Comparison of ENCODE assay signal across 1 cellular context in genomic region chr2:161708350-161708974, GRCh38.
TF ChIP-seq lines count a peak whose summit lies in the region.

No MANE protein-coding gene starts in this region.

TF ChIP-seq in GM23338, 12 proteins besides CTCF, POLR2A, EP300 and RAD21 (continued from another document):
- TF ChIP-seq, protein P1, sequence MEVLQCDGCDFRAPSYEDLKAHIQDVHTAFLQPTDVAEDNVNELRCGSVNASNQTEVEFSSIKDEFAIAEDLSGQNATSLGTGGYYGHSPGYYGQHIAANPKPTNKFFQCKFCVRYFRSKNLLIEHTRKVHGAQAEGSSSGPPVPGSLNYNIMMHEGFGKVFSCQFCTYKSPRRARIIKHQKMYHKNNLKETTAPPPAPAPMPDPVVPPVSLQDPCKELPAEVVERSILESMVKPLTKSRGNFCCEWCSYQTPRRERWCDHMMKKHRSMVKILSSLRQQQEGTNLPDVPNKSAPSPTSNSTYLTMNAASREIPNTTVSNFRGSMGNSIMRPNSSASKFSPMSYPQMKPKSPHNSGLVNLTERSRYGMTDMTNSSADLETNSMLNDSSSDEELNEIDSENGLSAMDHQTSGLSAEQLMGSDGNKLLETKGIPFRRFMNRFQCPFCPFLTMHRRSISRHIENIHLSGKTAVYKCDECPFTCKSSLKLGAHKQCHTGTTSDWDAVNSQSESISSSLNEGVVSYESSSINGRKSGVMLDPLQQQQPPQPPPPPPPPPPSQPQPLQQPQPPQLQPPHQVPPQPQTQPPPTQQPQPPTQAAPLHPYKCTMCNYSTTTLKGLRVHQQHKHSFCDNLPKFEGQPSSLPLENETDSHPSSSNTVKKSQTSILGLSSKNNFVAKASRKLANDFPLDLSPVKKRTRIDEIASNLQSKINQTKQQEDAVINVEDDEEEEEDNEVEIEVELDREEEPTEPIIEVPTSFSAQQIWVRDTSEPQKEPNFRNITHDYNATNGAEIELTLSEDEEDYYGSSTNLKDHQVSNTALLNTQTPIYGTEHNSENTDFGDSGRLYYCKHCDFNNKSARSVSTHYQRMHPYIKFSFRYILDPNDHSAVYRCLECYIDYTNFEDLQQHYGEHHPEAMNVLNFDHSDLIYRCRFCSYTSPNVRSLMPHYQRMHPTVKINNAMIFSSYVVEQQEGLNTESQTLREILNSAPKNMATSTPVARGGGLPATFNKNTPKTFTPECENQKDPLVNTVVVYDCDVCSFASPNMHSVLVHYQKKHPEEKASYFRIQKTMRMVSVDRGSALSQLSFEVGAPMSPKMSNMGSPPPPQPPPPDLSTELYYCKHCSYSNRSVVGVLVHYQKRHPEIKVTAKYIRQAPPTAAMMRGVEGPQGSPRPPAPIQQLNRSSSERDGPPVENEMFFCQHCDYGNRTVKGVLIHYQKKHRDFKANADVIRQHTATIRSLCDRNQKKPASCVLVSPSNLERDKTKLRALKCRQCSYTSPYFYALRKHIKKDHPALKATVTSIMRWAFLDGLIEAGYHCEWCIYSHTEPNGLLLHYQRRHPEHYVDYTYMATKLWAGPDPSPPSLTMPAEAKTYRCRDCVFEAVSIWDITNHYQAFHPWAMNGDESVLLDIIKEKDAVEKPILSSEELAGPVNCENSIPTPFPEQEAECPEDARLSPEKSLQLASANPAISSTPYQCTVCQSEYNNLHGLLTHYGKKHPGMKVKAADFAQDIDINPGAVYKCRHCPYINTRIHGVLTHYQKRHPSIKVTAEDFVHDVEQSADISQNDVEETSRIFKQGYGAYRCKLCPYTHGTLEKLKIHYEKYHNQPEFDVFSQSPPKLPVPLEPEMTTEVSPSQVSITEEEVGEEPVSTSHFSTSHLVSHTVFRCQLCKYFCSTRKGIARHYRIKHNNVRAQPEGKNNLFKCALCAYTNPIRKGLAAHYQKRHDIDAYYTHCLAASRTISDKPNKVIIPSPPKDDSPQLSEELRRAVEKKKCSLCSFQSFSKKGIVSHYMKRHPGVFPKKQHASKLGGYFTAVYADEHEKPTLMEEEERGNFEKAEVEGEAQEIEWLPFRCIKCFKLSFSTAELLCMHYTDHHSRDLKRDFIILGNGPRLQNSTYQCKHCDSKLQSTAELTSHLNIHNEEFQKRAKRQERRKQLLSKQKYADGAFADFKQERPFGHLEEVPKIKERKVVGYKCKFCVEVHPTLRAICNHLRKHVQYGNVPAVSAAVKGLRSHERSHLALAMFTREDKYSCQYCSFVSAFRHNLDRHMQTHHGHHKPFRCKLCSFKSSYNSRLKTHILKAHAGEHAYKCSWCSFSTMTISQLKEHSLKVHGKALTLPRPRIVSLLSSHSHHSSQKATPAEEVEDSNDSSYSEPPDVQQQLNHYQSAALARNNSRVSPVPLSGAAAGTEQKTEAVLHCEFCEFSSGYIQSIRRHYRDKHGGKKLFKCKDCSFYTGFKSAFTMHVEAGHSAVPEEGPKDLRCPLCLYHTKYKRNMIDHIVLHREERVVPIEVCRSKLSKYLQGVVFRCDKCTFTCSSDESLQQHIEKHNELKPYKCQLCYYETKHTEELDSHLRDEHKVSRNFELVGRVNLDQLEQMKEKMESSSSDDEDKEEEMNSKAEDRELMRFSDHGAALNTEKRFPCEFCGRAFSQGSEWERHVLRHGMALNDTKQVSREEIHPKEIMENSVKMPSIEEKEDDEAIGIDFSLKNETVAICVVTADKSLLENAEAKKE (CRISPR knock-in tag; IDR thresholded peaks at IDR 0.05), result no peak
- TF ChIP-seq EZH2 (IDR thresholded peaks at IDR 0.05; ENCODE audit: low read depth, unreplicated experiment), result no peak
- no peak for TF ChIP-seq CREB1 (CRISPR knock-in tag; IDR thresholded peaks at IDR 0.05; ENCODE audit: low read depth)
- no peak for TF ChIP-seq POLR2AphosphoS5 (IDR thresholded peaks at IDR 0.05; ENCODE audit: low read depth)
- TF ChIP-seq, protein P2, sequence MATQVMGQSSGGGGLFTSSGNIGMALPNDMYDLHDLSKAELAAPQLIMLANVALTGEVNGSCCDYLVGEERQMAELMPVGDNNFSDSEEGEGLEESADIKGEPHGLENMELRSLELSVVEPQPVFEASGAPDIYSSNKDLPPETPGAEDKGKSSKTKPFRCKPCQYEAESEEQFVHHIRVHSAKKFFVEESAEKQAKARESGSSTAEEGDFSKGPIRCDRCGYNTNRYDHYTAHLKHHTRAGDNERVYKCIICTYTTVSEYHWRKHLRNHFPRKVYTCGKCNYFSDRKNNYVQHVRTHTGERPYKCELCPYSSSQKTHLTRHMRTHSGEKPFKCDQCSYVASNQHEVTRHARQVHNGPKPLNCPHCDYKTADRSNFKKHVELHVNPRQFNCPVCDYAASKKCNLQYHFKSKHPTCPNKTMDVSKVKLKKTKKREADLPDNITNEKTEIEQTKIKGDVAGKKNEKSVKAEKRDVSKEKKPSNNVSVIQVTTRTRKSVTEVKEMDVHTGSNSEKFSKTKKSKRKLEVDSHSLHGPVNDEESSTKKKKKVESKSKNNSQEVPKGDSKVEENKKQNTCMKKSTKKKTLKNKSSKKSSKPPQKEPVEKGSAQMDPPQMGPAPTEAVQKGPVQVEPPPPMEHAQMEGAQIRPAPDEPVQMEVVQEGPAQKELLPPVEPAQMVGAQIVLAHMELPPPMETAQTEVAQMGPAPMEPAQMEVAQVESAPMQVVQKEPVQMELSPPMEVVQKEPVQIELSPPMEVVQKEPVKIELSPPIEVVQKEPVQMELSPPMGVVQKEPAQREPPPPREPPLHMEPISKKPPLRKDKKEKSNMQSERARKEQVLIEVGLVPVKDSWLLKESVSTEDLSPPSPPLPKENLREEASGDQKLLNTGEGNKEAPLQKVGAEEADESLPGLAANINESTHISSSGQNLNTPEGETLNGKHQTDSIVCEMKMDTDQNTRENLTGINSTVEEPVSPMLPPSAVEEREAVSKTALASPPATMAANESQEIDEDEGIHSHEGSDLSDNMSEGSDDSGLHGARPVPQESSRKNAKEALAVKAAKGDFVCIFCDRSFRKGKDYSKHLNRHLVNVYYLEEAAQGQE (IDR thresholded peaks at IDR 0.05; ENCODE audit: unreplicated experiment), result no peak
- no peak for TF ChIP-seq JUNB (IDR thresholded peaks at IDR 0.05; ENCODE audit: unreplicated experiment)
- TF ChIP-seq, protein P3, sequence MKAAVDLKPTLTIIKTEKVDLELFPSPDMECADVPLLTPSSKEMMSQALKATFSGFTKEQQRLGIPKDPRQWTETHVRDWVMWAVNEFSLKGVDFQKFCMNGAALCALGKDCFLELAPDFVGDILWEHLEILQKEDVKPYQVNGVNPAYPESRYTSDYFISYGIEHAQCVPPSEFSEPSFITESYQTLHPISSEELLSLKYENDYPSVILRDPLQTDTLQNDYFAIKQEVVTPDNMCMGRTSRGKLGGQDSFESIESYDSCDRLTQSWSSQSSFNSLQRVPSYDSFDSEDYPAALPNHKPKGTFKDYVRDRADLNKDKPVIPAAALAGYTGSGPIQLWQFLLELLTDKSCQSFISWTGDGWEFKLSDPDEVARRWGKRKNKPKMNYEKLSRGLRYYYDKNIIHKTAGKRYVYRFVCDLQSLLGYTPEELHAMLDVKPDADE (IDR thresholded peaks at IDR 0.05), result no peak
- no peak for TF ChIP-seq NANOG (IDR thresholded peaks at IDR 0.05; ENCODE audit: borderline replicate concordance)
- TF ChIP-seq ZNF114 (CRISPR knock-in tag; IDR thresholded peaks at IDR 0.05), result no peak
- TF ChIP-seq EZH2phosphoT487 (IDR thresholded peaks at IDR 0.05; ENCODE audit: unreplicated experiment), result no peak
- TF ChIP-seq ZNF331 (CRISPR knock-in tag; IDR thresholded peaks at IDR 0.05; ENCODE audit: low read depth), result no peak
